8 cellular contexts compared by ENCODE assay signal in the genomic region with DNA sequence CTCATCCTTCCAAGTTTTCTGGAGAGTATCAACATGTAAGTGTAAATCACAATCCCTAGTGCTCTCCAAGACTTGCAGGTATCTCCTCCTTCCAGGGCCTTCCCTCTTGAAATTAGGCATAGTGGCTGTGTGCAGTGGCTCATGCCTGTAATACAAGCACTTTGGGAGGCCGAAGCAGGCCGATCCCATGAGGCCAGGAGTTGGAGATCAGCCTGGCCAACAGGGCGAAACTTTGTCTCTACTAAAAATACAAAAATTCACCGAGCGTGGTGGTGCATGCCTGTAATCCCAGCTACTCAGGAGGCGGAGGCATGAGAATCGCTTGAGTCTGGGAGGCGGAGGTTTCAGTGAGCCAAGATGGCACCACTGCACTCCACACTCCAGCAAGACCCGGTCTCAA. TPM values are rescaled to one million over a fixed set of nuclear protein-coding genes. Genes with fewer than 3 reads are reported as not detected.
"Had no signal": no experiment of that assay in that cellular context is flagged by ENCODE, and none has a peak within 500 bp of the region (broad histone marks: within the 10 kb centered on the region; RNA-seq: fewer than 3 reads in every experiment).

No MANE protein-coding gene starts in this region.

- ATAC-seq: HCT116 had no signal

- H3K4me3 ChIP-seq: GM23248, HAP-1 had no signal

- H3K27ac ChIP-seq: GM23248 had no signal

- DNase-seq: GM23248, GOT3, H7, HFFc6, IMR-90 had no signal

- H3K4me3 Mint-ChIP-seq: HFFc6 had no signal

- H3K27ac Mint-ChIP-seq: HFFc6 had no signal

- H3K36me3 ChIP-seq: HAP-1 had no signal

- H3K9ac ChIP-seq: GM23248 had no signal

- H3K4me1 ChIP-seq: HAP-1 had no signal

RNA-seq across cellular contexts. Expression of a gene that starts 9.4 kb away (rescaled TPM):
- total RNA-seq: GM23248, HFFc6, HT-29, IMR-90 had no signal
- polyA plus RNA-seq: GM23248, IMR-90 had no signal
